7 cellular contexts compared by ENCODE assay signal in genomic region chr14:44937547-44937946, GRCh38.
"Had no signal": no experiment of that assay in that cellular context is flagged by ENCODE, and none has a peak within 500 bp of the region (broad histone marks: within the 10 kb centered on the region; RNA-seq: fewer than 3 reads in every experiment).

No MANE protein-coding gene starts in this region.

- H3K4me3 ChIP-seq: K562 had no signal

- FAIRE-seq: HTR-8/SVneo, K562 had no signal

- H3K27me3 Mint-ChIP-seq: IgD-negative memory B cell had no signal

- H3K4me3 Mint-ChIP-seq: IgD-negative memory B cell had no signal

- DNase-seq: IMR-90, KBM-7, KG1 had no signal

- H3K27ac ChIP-seq: HL-60 had no signal

- H3K27ac Mint-ChIP-seq: IgD-negative memory B cell had no signal

- ATAC-seq: K562 had no signal
